24 cellular contexts compared by ENCODE assay signal in the genomic region with DNA sequence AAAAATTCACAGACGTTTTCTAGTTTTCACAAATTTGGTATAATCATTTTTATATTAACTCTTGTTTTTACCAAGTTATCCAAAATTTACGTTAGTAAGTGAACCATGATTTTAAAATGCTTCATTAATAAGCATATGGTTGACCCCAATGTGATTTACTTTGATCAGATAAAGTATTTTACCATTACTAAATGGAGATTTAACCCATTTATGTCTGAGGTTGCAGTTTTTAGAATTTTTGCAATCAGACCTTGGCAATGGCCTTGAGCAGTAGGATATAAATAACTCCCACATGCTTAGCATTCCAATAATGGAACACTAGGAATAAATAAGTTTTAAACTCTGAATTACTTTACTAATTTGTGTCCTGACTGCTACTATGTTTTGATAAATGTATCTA.
"Had no signal": no experiment of that assay in that cellular context is flagged by ENCODE, and none has a peak within 500 bp of the region (broad histone marks: within the 10 kb centered on the region; RNA-seq: fewer than 3 reads in every experiment).

No MANE protein-coding gene starts in this region.

- DNase-seq: colonic mucosa; dermis blood vessel endothelial cell; effector memory CD4-positive, alpha-beta T cell; erythroblast; esophagus squamous epithelium; foreskin melanocyte; glutamatergic neuron; heart right ventricle; hippocampal formation; immature natural killer cell; natural killer cell; occipital lobe; ovary; sigmoid colon; stimulated activated CD4-positive, alpha-beta T cell treated with anti-CD3 and anti-CD28 coated beads, Interleukin-15, amount 100 ng/mL, for 24 hours; stimulated activated CD4-positive, alpha-beta T cell treated with anti-CD3 and anti-CD28 coated beads, Interleukin-2, amount 100 ng/mL, for 48 hours; stimulated activated naive B cell treated with anti-CD40 and anti-IgM and Interleukin-4, amounts not matched to agents 10 μg/mL and 1 μg/mL and 100 μg/mL, for 72 hours; upper lobe of left lung had no signal

- H3K27me3 ChIP-seq: colonic mucosa, esophagus squamous epithelium, heart right ventricle, ovary, sigmoid colon, tibial nerve, upper lobe of left lung had no signal

- H3K4me3 ChIP-seq: colonic mucosa, esophagus squamous epithelium, heart right ventricle, lung, ovary, sigmoid colon, skin epidermis, thoracic aorta, tibial nerve, upper lobe of left lung had no signal

- H3K36me3 ChIP-seq: colonic mucosa, ovary, thoracic aorta had no signal

- FAIRE-seq: keratinocyte, urothelium cell line had no signal

- H3K27ac ChIP-seq: colonic mucosa, esophagus squamous epithelium, ovary, sigmoid colon, skin epidermis, thoracic aorta, tibial nerve, upper lobe of left lung had no signal

- H3K4me1 ChIP-seq: colonic mucosa had no signal

- H3K9me3 ChIP-seq: colonic mucosa, esophagus squamous epithelium, ovary, sigmoid colon, thoracic aorta, tibial nerve, upper lobe of left lung had no signal
